Comparison of ENCODE assay signal across 18 cellular contexts in the genomic region with DNA sequence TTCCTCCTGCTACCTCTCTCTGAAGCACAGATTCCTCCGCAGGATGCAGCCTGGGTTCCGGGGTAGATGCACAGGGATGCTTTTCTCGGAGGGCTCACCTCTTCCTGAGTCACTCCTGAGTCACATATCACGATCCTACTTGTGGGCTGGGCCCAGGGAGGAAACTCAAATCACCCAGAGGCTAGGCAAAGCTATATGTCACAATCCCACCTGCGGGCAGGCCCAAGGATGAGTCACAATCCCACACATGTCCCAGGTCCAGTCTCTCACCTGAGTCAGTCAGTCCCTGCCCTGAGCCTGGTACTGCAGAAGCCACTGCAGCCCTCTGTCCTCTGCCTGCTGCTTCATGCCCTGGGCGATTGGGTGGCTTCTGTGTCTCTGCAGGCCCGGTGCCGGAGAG.
A peak's percentile ranks its signal among the peaks of the same experiment; 100 is the strongest.
DNase-seq lines count a peak whose midpoint lies in the region; ATAC-seq and TF ChIP-seq lines count a peak whose summit lies in the region.
"Had no signal": no experiment of that assay in that cellular context is flagged by ENCODE, and none has a peak within 500 bp of the region (broad histone marks: within the 10 kb centered on the region; RNA-seq: fewer than 3 reads in every experiment).

No MANE protein-coding gene starts in this region.

- H3K27ac Mint-ChIP-seq in MCF 10A (ENCODE audit: low read depth, unreplicated experiment): no peak overlapping the region
- no peak overlapping the region for H3K27ac Mint-ChIP-seq in activated T-cell treated with anti-CD3 and anti-CD28 coated beads, Interleukin-2, amount 50 U/mL, for 24 hours
- H3K27ac Mint-ChIP-seq: CD8-positive, alpha-beta memory T cell had no signal

- no TSS peak for BruUV-seq in MCF 10A (replicated peaks; lab: Mats Ljungman, UMichigan)

- intact Hi-C loops in MCF 10A (cut with micrococcal nuclease): no loop called here
- intact Hi-C loops in breast epithelium (cut with DNase I; ENCODE audit: low total_unique reads): no loop called here

- no peaks in the 10 kb centered on the region for H3K36me3 ChIP-seq in breast epithelium
- H3K36me3 ChIP-seq: BLaER1, Peyer's patch, SJCRH30 had no signal

- H3K27ac ChIP-seq in breast epithelium: no peak overlapping the region
- H3K27ac ChIP-seq: 22Rv1, BLaER1, Peyer's patch, SJCRH30 had no signal

- H3K4me1 ChIP-seq in breast epithelium: no peaks in the 10 kb centered on the region
- H3K4me1 ChIP-seq: BLaER1, Peyer's patch, SJCRH30 had no signal

- peaks cover 14% of the 10 kb centered on the region for H3K9me3 Mint-ChIP-seq in MCF 10A (ENCODE audit: unreplicated experiment)
- no peaks in the 10 kb centered on the region for H3K9me3 Mint-ChIP-seq in activated T-cell treated with anti-CD3 and anti-CD28 coated beads, Interleukin-2, amount 50 U/mL, for 24 hours

- peak; percentile 83 for DNase-seq in MCF 10A (ENCODE audit: unreplicated experiment)
- DNase-seq in breast epithelium (ENCODE audit: low spot score in 2 of 2): no peak
- peak; percentile 42 for DNase-seq in SW480 (ENCODE audit: low spot score)
- peak; percentile 80 for DNase-seq in islet precursor cell
- DNase-seq in SHP77 treated with DMSO at 0.1 percent for 48 hours (lab: John Stamatoyannopoulos, UW): no peak
- DNase-seq in NCI-H2171 treated with DMSO at 0.1 percent for 48 hours (lab: John Stamatoyannopoulos, UW): no peak
- DNase-seq in activated T-cell treated with anti-CD3 and anti-CD28 coated beads, Interleukin-2, amount 50 U/mL, for 24 hours: no peak
- DNase-seq: CD8-positive, alpha-beta memory T cell; NCI-H1092 treated with DMSO at 0.1 percent for 48 hours; NCI-H187; NCI-H446; NCI-H774; Peyer's patch; SJCRH30 had no signal

- TF ChIP-seq CTCF in MCF 10A (IDR thresholded peaks at IDR 0.05; ENCODE audit: unreplicated experiment) (no peak), breast epithelium (IDR thresholded peaks at IDR 0.05) (no peak)

- H3K9me3 ChIP-seq in breast epithelium: no peaks in the 10 kb centered on the region
- H3K9me3 ChIP-seq: BLaER1, Peyer's patch, SJCRH30 had no signal

- peaks cover 16% of the 10 kb centered on the region for H3K27me3 Mint-ChIP-seq in MCF 10A (ENCODE audit: insufficient read depth, unreplicated experiment)
- peaks cover 8% of the 10 kb centered on the region for H3K27me3 Mint-ChIP-seq in activated T-cell treated with anti-CD3 and anti-CD28 coated beads, Interleukin-2, amount 50 U/mL, for 24 hours

- H3K27me3 ChIP-seq in breast epithelium: no peaks in the 10 kb centered on the region
- H3K27me3 ChIP-seq: BLaER1, Peyer's patch, SJCRH30 had no signal

- no peak overlapping the region for H3K4me3 ChIP-seq in breast epithelium
- H3K4me3 ChIP-seq: BLaER1, GM12878, Peyer's patch, SJCRH30 had no signal

- no peaks in the 10 kb centered on the region for H3K36me3 Mint-ChIP-seq in MCF 10A (ENCODE audit: insufficient read depth, unreplicated experiment)
- H3K36me3 Mint-ChIP-seq in activated T-cell treated with anti-CD3 and anti-CD28 coated beads, Interleukin-2, amount 50 U/mL, for 24 hours (ENCODE audit: low read depth): no peaks in the 10 kb centered on the region
- H3K36me3 Mint-ChIP-seq: CD8-positive, alpha-beta memory T cell had no signal

- peaks cover 10% of the 10 kb centered on the region for H3K4me1 Mint-ChIP-seq in MCF 10A (ENCODE audit: insufficient read depth, unreplicated experiment)
- no peaks in the 10 kb centered on the region for H3K4me1 Mint-ChIP-seq in activated T-cell treated with anti-CD3 and anti-CD28 coated beads, Interleukin-2, amount 50 U/mL, for 24 hours (ENCODE audit: low read depth)
- H3K4me1 Mint-ChIP-seq: CD8-positive, alpha-beta memory T cell had no signal

- CTCF ChIA-PET in MCF 10A (lab: Yijun Ruan, JAX): interaction anchor here (0.6 kb wide), 1 partner anchor 1598 kb away, joined by 3 read pairs; no protein-coding TSS in a partner anchor

- no peak overlapping the region for H3K4me3 Mint-ChIP-seq in MCF 10A (ENCODE audit: unreplicated experiment)
- H3K4me3 Mint-ChIP-seq in activated T-cell treated with anti-CD3 and anti-CD28 coated beads, Interleukin-2, amount 50 U/mL, for 24 hours: no peak overlapping the region
- H3K4me3 Mint-ChIP-seq: CD8-positive, alpha-beta memory T cell had no signal

- POLR2A ChIA-PET in MCF 10A (lab: Yijun Ruan, JAX): interaction anchor here (1.0 kb wide), 1 partner anchor 170 kb away, joined by 3 read pairs; no protein-coding TSS in a partner anchor

- ATAC-seq in HG03159 (IDR thresholded peaks at IDR 0.05; ENCODE audit: unreplicated experiment): no peak
- ATAC-seq: GM12878 had no signal

- no peak for TF ChIP-seq POLR2A in breast epithelium (IDR thresholded peaks at IDR 0.05)

Comparison
In these comparisons a context has a peak if more than half of its experiments do, and no peak if none do; other contexts are left out.
1. DNase-seq: peak in MCF 10A (single experiment), SW480 (single experiment) and islet precursor cell (single experiment); none in breast epithelium (0 of 2), SHP77 treated with DMSO at 0.1 percent for 48 hours (single experiment), NCI-H2171 treated with DMSO at 0.1 percent for 48 hours (single experiment) and activated T-cell treated with anti-CD3 and anti-CD28 coated beads, Interleukin-2, amount 50 U/mL, for 24 hours (single experiment).